In genomic region chr11:24163146-24163545, GRCh38 we compare ENCODE assay signal across 24 cellular contexts.
"Had no signal": no experiment of that assay in that cellular context is flagged by ENCODE, and none has a peak within 500 bp of the region (broad histone marks: within the 10 kb centered on the region; RNA-seq: fewer than 3 reads in every experiment).

No MANE protein-coding gene starts in this region.

- H3K27ac Mint-ChIP-seq: activated B cell treated with CpG ODN at 0.5 μM for 24 hours; activated CD4-positive, alpha-beta T cell treated with anti-CD3 and anti-CD28 coated beads for 36 hours; activated naive CD8-positive, alpha-beta T cell; activated T-helper 2 cell treated with anti-CD3 and anti-CD28 coated beads, Interferon-gamma antibody, Interleukin-2, Interleukin-4, amounts not matched to agents 10 μg/mL and 5 μg/mL and 100 μg/mL, durations not matched to agents 14 hours and 24 hours and 36 hours; naive thymus-derived CD8-positive, alpha-beta T cell; neural progenitor cell; progenitor cell of endocrine pancreas had no signal

- H3K4me3 Mint-ChIP-seq: activated B cell treated with CpG ODN at 0.5 μM for 24 hours; activated CD4-positive, alpha-beta T cell treated with anti-CD3 and anti-CD28 coated beads for 36 hours; activated naive CD8-positive, alpha-beta T cell; activated T-cell treated with anti-CD3 and anti-CD28 coated beads, Interleukin-2, amount 50 U/mL, for 4 hours; naive thymus-derived CD8-positive, alpha-beta T cell; neural progenitor cell had no signal

- H3K4me3 ChIP-seq: heart right ventricle, lower lobe of right lung, neural progenitor cell, right atrium auricular region, thoracic aorta, upper lobe of left lung had no signal

- DNase-seq: activated B cell treated with CpG ODN at 0.5 μM for 24 hours; activated CD4-positive, alpha-beta T cell treated with anti-CD3 and anti-CD28 coated beads for 36 hours; activated CD4-positive, alpha-beta T cell treated with anti-CD3 and anti-CD28 coated beads, Interleukin-2, amount 50 U/mL, for 48 hours; activated CD8-positive, alpha-beta memory T cell treated with anti-CD3 and anti-CD28 coated beads, Interleukin-2, amount 50 U/mL, for 48 hours; activated naive CD4-positive, alpha-beta T cell; activated T-cell treated with anti-CD3 and anti-CD28 coated beads, Interleukin-2, amount 50 U/mL, for 4 hours; amniotic stem cell; cerebellar nuclear complex; cortex of kidney; foreskin fibroblast; heart right ventricle; lower lobe of right lung; naive thymus-derived CD8-positive, alpha-beta T cell; stimulated activated CD4-positive, alpha-beta T cell treated with anti-CD3 and anti-CD28 coated beads, Interleukin-4, amount 100 ng/mL, for 24 hours; stimulated activated naive CD4-positive, alpha-beta T cell treated with Interleukin-2 at 50 U/mL for 16 hours; T-helper 1 cell; upper lobe of left lung had no signal

- H3K4me2 ChIP-seq: neural progenitor cell had no signal

- H3K27me3 ChIP-seq: heart right ventricle, neural progenitor cell, right atrium auricular region, upper lobe of left lung had no signal

- H3K9ac ChIP-seq: neural progenitor cell had no signal

- H3K4me1 Mint-ChIP-seq: activated B cell treated with CpG ODN at 0.5 μM for 24 hours; activated CD4-positive, alpha-beta T cell treated with anti-CD3 and anti-CD28 coated beads for 36 hours; naive thymus-derived CD8-positive, alpha-beta T cell had no signal

- H3K36me3 ChIP-seq: heart right ventricle, lower lobe of right lung, neural progenitor cell, right atrium auricular region, thoracic aorta, upper lobe of left lung had no signal

- H3K4me1 ChIP-seq: heart right ventricle, lower lobe of right lung, neural progenitor cell, right atrium auricular region, upper lobe of left lung had no signal

- H3K27me3 Mint-ChIP-seq: activated B cell treated with CpG ODN at 0.5 μM for 24 hours; activated CD4-positive, alpha-beta T cell treated with anti-CD3 and anti-CD28 coated beads for 36 hours; activated naive CD8-positive, alpha-beta T cell; naive thymus-derived CD8-positive, alpha-beta T cell; progenitor cell of endocrine pancreas had no signal

- H3K9me3 ChIP-seq: heart right ventricle, lower lobe of right lung, right atrium auricular region, thoracic aorta, upper lobe of left lung had no signal

- H3K27ac ChIP-seq: epithelial cell of prostate, heart right ventricle, lower lobe of right lung, neural progenitor cell, right atrium auricular region, thoracic aorta, upper lobe of left lung had no signal

- ATAC-seq: activated CD4-positive, alpha-beta T cell treated with anti-CD3 and anti-CD28 coated beads for 36 hours; activated T-cell treated with anti-CD3 and anti-CD28 coated beads, Interleukin-2, amount 50 U/mL, for 4 hours; heart right ventricle; lower lobe of right lung; naive thymus-derived CD8-positive, alpha-beta T cell had no signal

- H2AFZ ChIP-seq: neural progenitor cell had no signal

- H3K36me3 Mint-ChIP-seq: activated naive CD8-positive, alpha-beta T cell; naive thymus-derived CD8-positive, alpha-beta T cell; neural progenitor cell had no signal
